In the genomic region with DNA sequence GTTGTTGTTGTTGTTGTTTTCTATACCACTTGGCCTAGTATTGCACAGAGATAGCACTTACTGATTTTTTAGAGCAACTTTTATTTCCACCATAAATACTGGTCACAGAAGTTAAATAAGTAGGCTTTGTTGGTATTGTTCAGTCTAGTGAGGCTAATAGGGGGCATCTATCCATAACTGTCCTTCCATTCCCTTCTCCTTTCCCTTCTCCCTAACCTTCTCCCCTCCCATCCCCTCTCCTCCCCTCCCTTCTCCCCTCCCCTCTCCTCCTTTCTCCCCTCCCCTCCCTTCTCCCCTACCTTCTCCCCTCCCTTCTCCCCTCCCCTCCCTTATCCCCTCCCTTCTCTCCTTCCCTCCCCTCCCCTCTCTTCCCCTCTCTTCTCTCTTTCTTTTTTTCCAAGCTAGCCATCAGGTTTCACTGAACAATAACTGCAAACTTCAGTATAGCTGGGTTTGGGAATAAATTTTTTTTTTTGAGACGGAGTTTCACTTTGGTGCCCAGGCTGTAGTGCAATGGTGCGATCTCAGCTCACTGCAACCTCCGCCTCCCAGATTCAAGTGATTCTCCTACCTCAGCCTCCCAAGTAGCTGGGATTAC, we compare ENCODE assay signal across 1 cellular context.
TF ChIP-seq lines count a peak whose summit lies in the region.

No MANE protein-coding gene starts in this region.

TF ChIP-seq in GM23338, 12 proteins besides CTCF, POLR2A, EP300 and RAD21 (continued from another document):
- no peak for TF ChIP-seq CREB1 (CRISPR knock-in tag; IDR thresholded peaks at IDR 0.05; ENCODE audit: low read depth)
- TF ChIP-seq JUNB (IDR thresholded peaks at IDR 0.05; ENCODE audit: unreplicated experiment), result no peak
- TF ChIP-seq, protein P1, sequence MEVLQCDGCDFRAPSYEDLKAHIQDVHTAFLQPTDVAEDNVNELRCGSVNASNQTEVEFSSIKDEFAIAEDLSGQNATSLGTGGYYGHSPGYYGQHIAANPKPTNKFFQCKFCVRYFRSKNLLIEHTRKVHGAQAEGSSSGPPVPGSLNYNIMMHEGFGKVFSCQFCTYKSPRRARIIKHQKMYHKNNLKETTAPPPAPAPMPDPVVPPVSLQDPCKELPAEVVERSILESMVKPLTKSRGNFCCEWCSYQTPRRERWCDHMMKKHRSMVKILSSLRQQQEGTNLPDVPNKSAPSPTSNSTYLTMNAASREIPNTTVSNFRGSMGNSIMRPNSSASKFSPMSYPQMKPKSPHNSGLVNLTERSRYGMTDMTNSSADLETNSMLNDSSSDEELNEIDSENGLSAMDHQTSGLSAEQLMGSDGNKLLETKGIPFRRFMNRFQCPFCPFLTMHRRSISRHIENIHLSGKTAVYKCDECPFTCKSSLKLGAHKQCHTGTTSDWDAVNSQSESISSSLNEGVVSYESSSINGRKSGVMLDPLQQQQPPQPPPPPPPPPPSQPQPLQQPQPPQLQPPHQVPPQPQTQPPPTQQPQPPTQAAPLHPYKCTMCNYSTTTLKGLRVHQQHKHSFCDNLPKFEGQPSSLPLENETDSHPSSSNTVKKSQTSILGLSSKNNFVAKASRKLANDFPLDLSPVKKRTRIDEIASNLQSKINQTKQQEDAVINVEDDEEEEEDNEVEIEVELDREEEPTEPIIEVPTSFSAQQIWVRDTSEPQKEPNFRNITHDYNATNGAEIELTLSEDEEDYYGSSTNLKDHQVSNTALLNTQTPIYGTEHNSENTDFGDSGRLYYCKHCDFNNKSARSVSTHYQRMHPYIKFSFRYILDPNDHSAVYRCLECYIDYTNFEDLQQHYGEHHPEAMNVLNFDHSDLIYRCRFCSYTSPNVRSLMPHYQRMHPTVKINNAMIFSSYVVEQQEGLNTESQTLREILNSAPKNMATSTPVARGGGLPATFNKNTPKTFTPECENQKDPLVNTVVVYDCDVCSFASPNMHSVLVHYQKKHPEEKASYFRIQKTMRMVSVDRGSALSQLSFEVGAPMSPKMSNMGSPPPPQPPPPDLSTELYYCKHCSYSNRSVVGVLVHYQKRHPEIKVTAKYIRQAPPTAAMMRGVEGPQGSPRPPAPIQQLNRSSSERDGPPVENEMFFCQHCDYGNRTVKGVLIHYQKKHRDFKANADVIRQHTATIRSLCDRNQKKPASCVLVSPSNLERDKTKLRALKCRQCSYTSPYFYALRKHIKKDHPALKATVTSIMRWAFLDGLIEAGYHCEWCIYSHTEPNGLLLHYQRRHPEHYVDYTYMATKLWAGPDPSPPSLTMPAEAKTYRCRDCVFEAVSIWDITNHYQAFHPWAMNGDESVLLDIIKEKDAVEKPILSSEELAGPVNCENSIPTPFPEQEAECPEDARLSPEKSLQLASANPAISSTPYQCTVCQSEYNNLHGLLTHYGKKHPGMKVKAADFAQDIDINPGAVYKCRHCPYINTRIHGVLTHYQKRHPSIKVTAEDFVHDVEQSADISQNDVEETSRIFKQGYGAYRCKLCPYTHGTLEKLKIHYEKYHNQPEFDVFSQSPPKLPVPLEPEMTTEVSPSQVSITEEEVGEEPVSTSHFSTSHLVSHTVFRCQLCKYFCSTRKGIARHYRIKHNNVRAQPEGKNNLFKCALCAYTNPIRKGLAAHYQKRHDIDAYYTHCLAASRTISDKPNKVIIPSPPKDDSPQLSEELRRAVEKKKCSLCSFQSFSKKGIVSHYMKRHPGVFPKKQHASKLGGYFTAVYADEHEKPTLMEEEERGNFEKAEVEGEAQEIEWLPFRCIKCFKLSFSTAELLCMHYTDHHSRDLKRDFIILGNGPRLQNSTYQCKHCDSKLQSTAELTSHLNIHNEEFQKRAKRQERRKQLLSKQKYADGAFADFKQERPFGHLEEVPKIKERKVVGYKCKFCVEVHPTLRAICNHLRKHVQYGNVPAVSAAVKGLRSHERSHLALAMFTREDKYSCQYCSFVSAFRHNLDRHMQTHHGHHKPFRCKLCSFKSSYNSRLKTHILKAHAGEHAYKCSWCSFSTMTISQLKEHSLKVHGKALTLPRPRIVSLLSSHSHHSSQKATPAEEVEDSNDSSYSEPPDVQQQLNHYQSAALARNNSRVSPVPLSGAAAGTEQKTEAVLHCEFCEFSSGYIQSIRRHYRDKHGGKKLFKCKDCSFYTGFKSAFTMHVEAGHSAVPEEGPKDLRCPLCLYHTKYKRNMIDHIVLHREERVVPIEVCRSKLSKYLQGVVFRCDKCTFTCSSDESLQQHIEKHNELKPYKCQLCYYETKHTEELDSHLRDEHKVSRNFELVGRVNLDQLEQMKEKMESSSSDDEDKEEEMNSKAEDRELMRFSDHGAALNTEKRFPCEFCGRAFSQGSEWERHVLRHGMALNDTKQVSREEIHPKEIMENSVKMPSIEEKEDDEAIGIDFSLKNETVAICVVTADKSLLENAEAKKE (CRISPR knock-in tag; IDR thresholded peaks at IDR 0.05), result no peak
- no peak for TF ChIP-seq EZH2 (IDR thresholded peaks at IDR 0.05; ENCODE audit: low read depth, unreplicated experiment)
- no peak for TF ChIP-seq POLR2AphosphoS5 (IDR thresholded peaks at IDR 0.05; ENCODE audit: low read depth)
- no peak for TF ChIP-seq STAT1 (IDR thresholded peaks at IDR 0.05; ENCODE audit: unreplicated experiment)
- TF ChIP-seq, protein P2, sequence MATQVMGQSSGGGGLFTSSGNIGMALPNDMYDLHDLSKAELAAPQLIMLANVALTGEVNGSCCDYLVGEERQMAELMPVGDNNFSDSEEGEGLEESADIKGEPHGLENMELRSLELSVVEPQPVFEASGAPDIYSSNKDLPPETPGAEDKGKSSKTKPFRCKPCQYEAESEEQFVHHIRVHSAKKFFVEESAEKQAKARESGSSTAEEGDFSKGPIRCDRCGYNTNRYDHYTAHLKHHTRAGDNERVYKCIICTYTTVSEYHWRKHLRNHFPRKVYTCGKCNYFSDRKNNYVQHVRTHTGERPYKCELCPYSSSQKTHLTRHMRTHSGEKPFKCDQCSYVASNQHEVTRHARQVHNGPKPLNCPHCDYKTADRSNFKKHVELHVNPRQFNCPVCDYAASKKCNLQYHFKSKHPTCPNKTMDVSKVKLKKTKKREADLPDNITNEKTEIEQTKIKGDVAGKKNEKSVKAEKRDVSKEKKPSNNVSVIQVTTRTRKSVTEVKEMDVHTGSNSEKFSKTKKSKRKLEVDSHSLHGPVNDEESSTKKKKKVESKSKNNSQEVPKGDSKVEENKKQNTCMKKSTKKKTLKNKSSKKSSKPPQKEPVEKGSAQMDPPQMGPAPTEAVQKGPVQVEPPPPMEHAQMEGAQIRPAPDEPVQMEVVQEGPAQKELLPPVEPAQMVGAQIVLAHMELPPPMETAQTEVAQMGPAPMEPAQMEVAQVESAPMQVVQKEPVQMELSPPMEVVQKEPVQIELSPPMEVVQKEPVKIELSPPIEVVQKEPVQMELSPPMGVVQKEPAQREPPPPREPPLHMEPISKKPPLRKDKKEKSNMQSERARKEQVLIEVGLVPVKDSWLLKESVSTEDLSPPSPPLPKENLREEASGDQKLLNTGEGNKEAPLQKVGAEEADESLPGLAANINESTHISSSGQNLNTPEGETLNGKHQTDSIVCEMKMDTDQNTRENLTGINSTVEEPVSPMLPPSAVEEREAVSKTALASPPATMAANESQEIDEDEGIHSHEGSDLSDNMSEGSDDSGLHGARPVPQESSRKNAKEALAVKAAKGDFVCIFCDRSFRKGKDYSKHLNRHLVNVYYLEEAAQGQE (IDR thresholded peaks at IDR 0.05; ENCODE audit: unreplicated experiment), result no peak
- TF ChIP-seq NANOG (IDR thresholded peaks at IDR 0.05; ENCODE audit: borderline replicate concordance), result no peak
- TF ChIP-seq ETS1 (IDR thresholded peaks at IDR 0.05), result no peak
- TF ChIP-seq EZH2phosphoT487 (IDR thresholded peaks at IDR 0.05; ENCODE audit: unreplicated experiment), result no peak
- no peak for TF ChIP-seq ZNF331 (CRISPR knock-in tag; IDR thresholded peaks at IDR 0.05; ENCODE audit: low read depth)
